1 cellular context compared by ENCODE assay signal in the genomic region with DNA sequence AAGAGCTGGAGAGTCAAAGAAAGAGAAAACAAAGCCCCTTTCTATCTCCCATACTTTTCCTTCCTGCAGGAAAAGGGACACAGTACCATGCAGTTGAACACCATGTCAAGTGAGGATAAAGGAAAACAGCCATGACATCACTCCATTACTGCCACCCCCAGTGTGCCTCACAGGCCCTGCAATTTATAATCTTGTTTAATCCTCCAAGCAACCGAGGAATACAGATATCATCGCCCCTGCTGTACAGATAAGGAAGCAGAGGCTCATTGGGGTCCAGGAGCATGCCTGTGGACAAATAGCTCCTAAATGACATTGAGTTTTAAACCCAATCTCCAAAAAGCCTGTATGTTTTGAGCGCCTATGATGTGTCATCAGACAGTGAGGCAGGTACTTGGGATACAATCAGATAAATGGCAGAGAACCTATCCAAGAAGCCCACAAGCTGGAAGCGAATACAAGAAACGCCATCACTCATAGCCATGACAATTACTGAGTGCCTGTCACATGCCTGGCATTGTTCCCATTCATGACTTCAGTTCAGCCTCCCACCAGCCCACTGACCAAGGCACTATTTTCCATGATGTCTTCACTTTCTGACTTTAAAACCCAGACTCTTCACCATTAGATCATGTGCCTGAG.
TF ChIP-seq lines count a peak whose summit lies in the region.

No MANE protein-coding gene starts in this region.

TF ChIP-seq in SK-N-SH treated with all-trans-retinoic acid at 6 μM for 48 hours, 23 proteins besides CTCF, POLR2A, EP300 and RAD21 (continued from another document):
- TF ChIP-seq, protein P1, sequence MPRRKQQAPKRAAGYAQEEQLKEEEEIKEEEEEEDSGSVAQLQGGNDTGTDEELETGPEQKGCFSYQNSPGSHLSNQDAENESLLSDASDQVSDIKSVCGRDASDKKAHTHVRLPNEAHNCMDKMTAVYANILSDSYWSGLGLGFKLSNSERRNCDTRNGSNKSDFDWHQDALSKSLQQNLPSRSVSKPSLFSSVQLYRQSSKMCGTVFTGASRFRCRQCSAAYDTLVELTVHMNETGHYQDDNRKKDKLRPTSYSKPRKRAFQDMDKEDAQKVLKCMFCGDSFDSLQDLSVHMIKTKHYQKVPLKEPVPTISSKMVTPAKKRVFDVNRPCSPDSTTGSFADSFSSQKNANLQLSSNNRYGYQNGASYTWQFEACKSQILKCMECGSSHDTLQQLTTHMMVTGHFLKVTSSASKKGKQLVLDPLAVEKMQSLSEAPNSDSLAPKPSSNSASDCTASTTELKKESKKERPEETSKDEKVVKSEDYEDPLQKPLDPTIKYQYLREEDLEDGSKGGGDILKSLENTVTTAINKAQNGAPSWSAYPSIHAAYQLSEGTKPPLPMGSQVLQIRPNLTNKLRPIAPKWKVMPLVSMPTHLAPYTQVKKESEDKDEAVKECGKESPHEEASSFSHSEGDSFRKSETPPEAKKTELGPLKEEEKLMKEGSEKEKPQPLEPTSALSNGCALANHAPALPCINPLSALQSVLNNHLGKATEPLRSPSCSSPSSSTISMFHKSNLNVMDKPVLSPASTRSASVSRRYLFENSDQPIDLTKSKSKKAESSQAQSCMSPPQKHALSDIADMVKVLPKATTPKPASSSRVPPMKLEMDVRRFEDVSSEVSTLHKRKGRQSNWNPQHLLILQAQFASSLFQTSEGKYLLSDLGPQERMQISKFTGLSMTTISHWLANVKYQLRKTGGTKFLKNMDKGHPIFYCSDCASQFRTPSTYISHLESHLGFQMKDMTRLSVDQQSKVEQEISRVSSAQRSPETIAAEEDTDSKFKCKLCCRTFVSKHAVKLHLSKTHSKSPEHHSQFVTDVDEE (CRISPR knock-in tag; IDR thresholded peaks at IDR 0.05): peak; percentile 65; the same call in 1 of the 2 replicates
